ENCODE assay signal across 8 cellular contexts in genomic region chr4:56907489-56908205, GRCh38. TPM values are rescaled to one million over a fixed set of nuclear protein-coding genes. Genes with fewer than 3 reads are reported as not detected.
A peak's percentile ranks its signal among the peaks of the same experiment; 100 is the strongest.
DNase-seq lines count a peak whose midpoint lies in the region; FAIRE-seq and TF ChIP-seq lines count a peak whose summit lies in the region.

Gene REST, plus strand, starts transcription at chr4:56907900. Its CDS starts 2,739 bp downstream, at chr4:56910639.

- H3K27me3 ChIP-seq in breast epithelium (no peaks in the 10 kb centered on the region), small intestine (ENCODE audit: control insufficient read depth in 2 of 2, insufficient read depth in 2 of 2, low read length in 2 of 2) (no peaks in the 10 kb centered on the region)

- POLR2A ChIA-PET in HEK293T (lab: Yijun Ruan, JAX): interaction anchor here (0.5 to 3.8 kb wide), 6 partner anchors 10 to 547 kb away, joined by 3 to 28 read pairs (median 4); partner anchors contain the start of genes NOA1 and POLR2B

- peaks cover 0 to 10% of the 10 kb centered on the region in 2 donors for H3K4me1 ChIP-seq in breast epithelium
- peaks cover 1 to 9% of the 10 kb centered on the region in 2 donors for H3K4me1 ChIP-seq in small intestine (ENCODE audit: control insufficient read depth in 2 of 2, insufficient read depth in 1 of 2, low read depth in 1 of 2, low read length in 1 of 2)

- FAIRE-seq in small intestine (lab: Jason Lieb, UNC): no peak

- H3K36me3 ChIP-seq in breast epithelium: no peaks in the 10 kb centered on the region
- peaks cover 0 to 2% of the 10 kb centered on the region in 2 donors for H3K36me3 ChIP-seq in small intestine (ENCODE audit: control insufficient read depth in 2 of 2, insufficient read depth in 2 of 2, low read length in 2 of 2)

- peak within 1 kb of the TSS; percentile 90 to 95 for H3K27ac ChIP-seq in breast epithelium
- peak within 1 kb of the TSS; percentile 89 to 98 for H3K27ac ChIP-seq in small intestine (ENCODE audit: low read depth in 1 of 2, low read length in 1 of 2)

- TF ChIP-seq POLR2A in GM15510 (IDR thresholded peaks at IDR 0.05; ENCODE audit: borderline replicate concordance, extremely low read depth, insufficient read length) (peak; percentile 56), breast epithelium (IDR thresholded peaks at IDR 0.05) (no peak)

- no peak for TF ChIP-seq CTCF in WI38 (IDR thresholded peaks at IDR 0.05; ENCODE audit: low read depth, low read length)
- no peak for TF ChIP-seq CTCF in breast epithelium (IDR thresholded peaks at IDR 0.05)

- CTCF ChIA-PET in HEK293T (lab: Yijun Ruan, JAX): no interaction called here

- intact Hi-C loops in breast epithelium (cut with DNase I; ENCODE audit: low total_unique reads): no loop called here

- WGBS in small intestine, 3 donors: 0% methylated on average over 45 to 74 of the region's 74 CpGs

- peak within 1 kb of the TSS; percentile 88 for H3K4me3 ChIP-seq in WI38 (ENCODE audit: low read depth, low read length)
- H3K4me3 ChIP-seq in breast epithelium: peak within 1 kb of the TSS; percentile 71 to 97 (median 86)
- peak within 1 kb of the TSS; percentile 87 to 97 for H3K4me3 ChIP-seq in small intestine (ENCODE audit: low read depth in 1 of 2, low read length in 2 of 2)

- H3K9me3 ChIP-seq in breast epithelium: no peaks in the 10 kb centered on the region
- no peaks in the 10 kb centered on the region for H3K9me3 ChIP-seq in small intestine (ENCODE audit: control insufficient read depth, low read depth)

- DNase-seq in HEK293T (ENCODE audit: extremely low spot score): peak; percentile 84
- DNase-seq in MV-4-11 (lab: John Stamatoyannopoulos, UW): peak; percentile 40
- peak; percentile 56 to 80 for DNase-seq in breast epithelium (ENCODE audit: low spot score in 2 of 2)
- DNase-seq in iPS-NIHi11 (ENCODE audit: low spot score): peak; percentile 94
- DNase-seq in small intestine: peak; percentile 70
- DNase-seq in NCI-H2107 treated with DMSO at 0.1 percent for 48 hours (lab: John Stamatoyannopoulos, UW; ENCODE audit: unreplicated experiment): no peak

TF ChIP-seq in HEK293T, 16 proteins besides CTCF, POLR2A, EP300 and RAD21:
- TF ChIP-seq L3MBTL2 (conservative IDR thresholded peaks at IDR 0.05): peak; percentile 30; the same call in 1 of the 2 replicates
- TF ChIP-seq BHLHE40 (IDR thresholded peaks at IDR 0.05; ENCODE audit: borderline replicate concordance): no peak
- no peak for TF ChIP-seq TARDBP (IDR thresholded peaks at IDR 0.05)
TF ChIP-seq in HEK293T: peak in this region for 1.

RNA-seq across cellular contexts. Expression of gene REST, which starts in this region (rescaled TPM):
- 10 to 100 TPM; 31.0 to 44.6 (median 32.8) TPM for total RNA-seq in breast epithelium
- 1 to 10 TPM; 3.8 to 5.4 (median 4.2) TPM for polyA plus RNA-seq in small intestine
